8 cellular contexts compared by ENCODE assay signal in the genomic region with DNA sequence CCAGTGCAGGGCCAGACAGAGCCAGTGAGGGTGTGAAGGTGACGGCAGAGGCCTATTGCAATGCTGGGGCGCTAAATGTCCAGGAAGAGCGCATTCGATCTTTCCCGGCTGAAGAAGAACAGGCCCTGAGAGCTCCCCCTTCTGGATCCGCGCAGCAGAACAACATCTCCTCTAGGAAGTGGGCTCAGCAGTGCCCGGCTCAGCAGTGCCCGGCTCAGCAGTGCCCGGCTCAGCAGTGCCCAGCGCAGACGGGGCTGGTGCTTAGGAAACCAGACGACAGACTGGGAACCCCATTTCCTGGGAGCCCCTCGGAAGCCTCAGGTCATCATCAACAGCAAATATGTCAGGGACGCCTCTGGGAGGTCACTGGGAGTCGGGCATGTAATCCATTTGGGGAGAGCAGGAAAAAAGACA. TPM values are rescaled to one million over a fixed set of nuclear protein-coding genes. Genes with fewer than 3 reads are reported as not detected.
DNase-seq lines count a peak whose midpoint lies in the region; ATAC-seq and TF ChIP-seq lines count a peak whose summit lies in the region.

No MANE protein-coding gene starts in this region.

- intact Hi-C loops in activated CD4-positive, alpha-beta memory T cell treated with anti-CD3 and anti-CD28 coated beads for 36 hours (cut with micrococcal nuclease): loop anchor here (1.0 kb wide), 1 partner anchor 23 kb away; no protein-coding TSS in a partner anchor
- intact Hi-C loops in esophagus muscularis mucosa (cut with DNase I): loop anchor here (2.0 to 10.0 kb wide), 2 partner anchors 23 to 211 kb away; no protein-coding TSS in a partner anchor

- no peak overlapping the region for H3K4me3 Mint-ChIP-seq in activated CD4-positive, alpha-beta memory T cell treated with anti-CD3 and anti-CD28 coated beads for 36 hours

- H3F3A ChIP-seq in neural cell (ENCODE audit: insufficient read depth, low read length, poor library complexity, severe bottlenecking): no peaks in the 10 kb centered on the region

- H3K79me2 ChIP-seq in neural cell (replicated peaks; ENCODE audit: insufficient read depth, low read length): no peaks in the 10 kb centered on the region

- H3K4me3 ChIP-seq in BE2C (ENCODE audit: low read depth, low read length) (no peak overlapping the region), esophagus muscularis mucosa (no peak overlapping the region), neural cell (ENCODE audit: low read length) (no peak overlapping the region)

- H3K36me3 ChIP-seq in BE2C: no peaks in the 10 kb centered on the region
- no peaks in the 10 kb centered on the region for H3K36me3 ChIP-seq in esophagus muscularis mucosa
- no peaks in the 10 kb centered on the region for H3K36me3 ChIP-seq in neural cell (ENCODE audit: insufficient read depth, low read length)

- H3K9ac ChIP-seq in neural cell (ENCODE audit: low read length): no peak overlapping the region

- no peak for ATAC-seq in GM18502 (IDR thresholded peaks at IDR 0.05; ENCODE audit: poor library complexity, unreplicated experiment)

- H3K27me3 Mint-ChIP-seq in activated CD4-positive, alpha-beta memory T cell treated with anti-CD3 and anti-CD28 coated beads for 36 hours: peaks cover 6% of the 10 kb centered on the region

- H3K36me3 Mint-ChIP-seq in activated CD4-positive, alpha-beta memory T cell treated with anti-CD3 and anti-CD28 coated beads for 36 hours: peaks cover 1% of the 10 kb centered on the region

- TF ChIP-seq CTCF in BE2C (IDR thresholded peaks at IDR 0.05; ENCODE audit: low read depth, low read length): peak; percentile 88
- peak; percentile 55 for TF ChIP-seq CTCF in GM20000 (IDR thresholded peaks at IDR 0.05; ENCODE audit: extremely low read depth, missing control alignments)
- peak; percentile 60 to 83 (median 62) for TF ChIP-seq CTCF in esophagus muscularis mucosa (IDR thresholded peaks at IDR 0.05)
- peak; percentile 80 for TF ChIP-seq CTCF in neural cell (IDR thresholded peaks at IDR 0.05; ENCODE audit: poor library complexity, severe bottlenecking)

- H2AFZ ChIP-seq in neural cell (ENCODE audit: low read depth, low read length): no peak overlapping the region

- 14% methylated on average over 7 of the region's 16 CpGs for whole genome bisulfite sequencing in esophagus muscularis mucosa

- H3K4me2 ChIP-seq in neural cell (ENCODE audit: low read length): no peak overlapping the region

- TF ChIP-seq EP300 in esophagus muscularis mucosa (IDR thresholded peaks at IDR 0.05): no peak
- no peak for TF ChIP-seq EP300 in neural cell (conservative IDR thresholded peaks at IDR 0.05; ENCODE audit: poor library complexity, severe bottlenecking)

- DNase-seq in BE2C: peak; percentile 84
- DNase-seq in GM20000 (ENCODE audit: low spot score): peak; percentile 73
- peak; percentile 64 for DNase-seq in NCI-H460 (ENCODE audit: extremely low read depth, low read depth)
- DNase-seq in activated CD4-positive, alpha-beta memory T cell treated with anti-CD3 and anti-CD28 coated beads for 36 hours: peak; percentile 73
- DNase-seq in esophagus muscularis mucosa (ENCODE audit: extremely low spot score): no peak
- DNase-seq in NCI-H226: no peak

- POLR2A ChIA-PET in activated CD4-positive, alpha-beta memory T cell treated with anti-CD3 and anti-CD28 coated beads for 36 hours (lab: Charles Lee): no interaction called here

- no peaks in the 10 kb centered on the region for H4K20me1 ChIP-seq in neural cell (ENCODE audit: insufficient read depth)

- no peak for TF ChIP-seq POLR2A in esophagus muscularis mucosa (IDR thresholded peaks at IDR 0.05; ENCODE audit: low read depth)

- CTCF ChIA-PET in activated CD4-positive, alpha-beta memory T cell treated with anti-CD3 and anti-CD28 coated beads for 36 hours (lab: Charles Lee): interaction anchor here (0.5 to 5.9 kb wide), 39 partner anchors 8 to 547 kb away, joined by 3 to 108 read pairs (median 4); a partner anchor contains a TSS

- no peak overlapping the region for H3K27ac Mint-ChIP-seq in activated CD4-positive, alpha-beta memory T cell treated with anti-CD3 and anti-CD28 coated beads for 36 hours

- peaks cover 20% of the 10 kb centered on the region for H3K9me3 Mint-ChIP-seq in activated CD4-positive, alpha-beta memory T cell treated with anti-CD3 and anti-CD28 coated beads for 36 hours

- H3K27me3 ChIP-seq in BE2C: no peaks in the 10 kb centered on the region
- peaks cover 0 to 5% (median 0%) of the 10 kb centered on the region in 4 donors for H3K27me3 ChIP-seq in esophagus muscularis mucosa
- no peaks in the 10 kb centered on the region for H3K27me3 ChIP-seq in neural cell (ENCODE audit: insufficient read depth, low read depth, low read length)

- H3K27ac ChIP-seq in esophagus muscularis mucosa (replicated peaks in 1 of 4) (no peak overlapping the region), neural cell (ENCODE audit: low read length) (no peak overlapping the region)

- peak; percentile 72 for TF ChIP-seq RAD21 in neural cell (conservative IDR thresholded peaks at IDR 0.05)

- peaks cover 22% of the 10 kb centered on the region for H3K4me1 Mint-ChIP-seq in activated CD4-positive, alpha-beta memory T cell treated with anti-CD3 and anti-CD28 coated beads for 36 hours (ENCODE audit: low read depth)

- H3K9me2 ChIP-seq in neural cell (ENCODE audit: insufficient read depth, low read length): no peaks in the 10 kb centered on the region

- H3K9me3 ChIP-seq in BE2C (no peaks in the 10 kb centered on the region), esophagus muscularis mucosa (peaks cover 0 to 10% (median 3%) of the 10 kb centered on the region in 4 donors), neural cell (ENCODE audit: low read length) (no peaks in the 10 kb centered on the region)

- H3K4me1 ChIP-seq in BE2C (peaks cover 19% of the 10 kb centered on the region), esophagus muscularis mucosa (peaks cover 25 to 34% (median 31%) of the 10 kb centered on the region in 4 donors)

TF ChIP-seq in neural cell, 6 proteins besides CTCF, POLR2A, EP300 and RAD21:
- TF ChIP-seq MXI1 (conservative IDR thresholded peaks at IDR 0.05; ENCODE audit: poor library complexity, severe bottlenecking) (no peak), SMC3 (conservative IDR thresholded peaks at IDR 0.05; ENCODE audit: poor library complexity) (peak; percentile 85), POLR2AphosphoS5 (IDR thresholded peaks at IDR 0.05) (no peak)

RNA-seq across cellular contexts. Expression of a gene that starts 4.7 kb away (rescaled TPM):
- 19.0 TPM for polyA plus RNA-seq in BE2C (2012; ENCODE audit: insufficient read depth, insufficient read length, low read depth)
- total RNA-seq in NCI-H460 (2014; rRNA removed; shearing (Covaris generic)): 0.30 and 0.46 TPM in 2 replicates
- polyA plus RNA-seq in NCI-H460 (2014; cell fraction: nucleus; rRNA removed): 0.07 and 1.8 TPM in 2 replicates
- 10 to 100 TPM; 10.4 to 13.2 TPM for total RNA-seq in activated CD4-positive, alpha-beta memory T cell treated with anti-CD3 and anti-CD28 coated beads for 36 hours
- total RNA-seq in esophagus muscularis mucosa: 10 to 100 TPM in 3 of 4 donors, 1 to 10 TPM in 1; 3.7 to 20.2 (median 16.2) TPM
- not detected in 2 replicates for polyA plus RNA-seq in neural cell
- not detected in 2 replicates for polyA minus RNA-seq in neural cell

RNA-seq across cellular contexts. Expression of a gene that starts 8.0 kb away (rescaled TPM):
- polyA plus RNA-seq in BE2C (2012; ENCODE audit: insufficient read depth, insufficient read length, low read depth): 637 TPM
- 0.27 and 0.58 TPM in 2 replicates for total RNA-seq in NCI-H460 (2014; rRNA removed; shearing (Covaris generic))
- 0.68 TPM in 1 of 2 replicates, not detected in the other for polyA plus RNA-seq in NCI-H460 (2014; cell fraction: nucleus; rRNA removed)
- under 1 TPM; 0.34 to 0.45 TPM for total RNA-seq in activated CD4-positive, alpha-beta memory T cell treated with anti-CD3 and anti-CD28 coated beads for 36 hours
- 10 to 100 TPM; 29.8 to 71.7 (median 42.5) TPM for total RNA-seq in esophagus muscularis mucosa
- 24.4 and 35.5 TPM in 2 replicates for polyA plus RNA-seq in neural cell
- 45.4 and 48.0 TPM in 2 replicates for polyA minus RNA-seq in neural cell

RNA-seq across cellular contexts. Expression of a gene that starts 38.2 kb away (rescaled TPM):
- 41.6 TPM for polyA plus RNA-seq in BE2C (2012; ENCODE audit: insufficient read depth, insufficient read length, low read depth)
- total RNA-seq in NCI-H460 (2014; rRNA removed; shearing (Covaris generic)): 0.25 TPM in 1 of 2 replicates, not detected in the other
- 1.5 and 1.6 TPM in 2 replicates for polyA plus RNA-seq in NCI-H460 (2014; cell fraction: nucleus; rRNA removed)
- 1 to 10 TPM; 3.5 to 4.6 TPM for total RNA-seq in activated CD4-positive, alpha-beta memory T cell treated with anti-CD3 and anti-CD28 coated beads for 36 hours
- under 1 TPM in 1 of 4 donors, not detected in 3; 0.42 TPM for total RNA-seq in esophagus muscularis mucosa
- polyA plus RNA-seq in neural cell: 1.2 and 1.4 TPM in 2 replicates
- polyA minus RNA-seq in neural cell: 0.58 TPM in 1 of 2 replicates, not detected in the other

RNA-seq across cellular contexts. Expression of a gene that starts 42.1 kb away (rescaled TPM):
- polyA plus RNA-seq in BE2C (2012; ENCODE audit: insufficient read depth, insufficient read length, low read depth): 56.9 TPM
- total RNA-seq in NCI-H460 (2014; rRNA removed; shearing (Covaris generic)): 26.8 and 32.7 TPM in 2 replicates
- 83.2 and 89.5 TPM in 2 replicates for polyA plus RNA-seq in NCI-H460 (2014; cell fraction: nucleus; rRNA removed)
- total RNA-seq in activated CD4-positive, alpha-beta memory T cell treated with anti-CD3 and anti-CD28 coated beads for 36 hours: 10 to 100 TPM; 48.4 to 49.5 TPM
- 10 to 100 TPM; 13.1 to 25.3 (median 19.9) TPM for total RNA-seq in esophagus muscularis mucosa
- 34.4 and 40.5 TPM in 2 replicates for polyA plus RNA-seq in neural cell
- polyA minus RNA-seq in neural cell: 49.4 and 51.7 TPM in 2 replicates

Comparison
In these comparisons a context has a peak if more than half of its experiments do, and no peak if none do; other contexts are left out.
1. DNase-seq: peak in BE2C (single experiment), GM20000 (single experiment), NCI-H460 (single experiment) and activated CD4-positive, alpha-beta memory T cell treated with anti-CD3 and anti-CD28 coated beads for 36 hours (single experiment); none in esophagus muscularis mucosa (single experiment) and NCI-H226 (single experiment).
2. RNA of a gene that starts 8.0 kb away (total RNA-seq): 29.8 to 71.7 TPM in esophagus muscularis mucosa; 0.34 to 0.45 TPM in activated CD4-positive, alpha-beta memory T cell treated with anti-CD3 and anti-CD28 coated beads for 36 hours and 0.27 to 0.58 TPM in NCI-H460; every median in the first group is over 10 times any median in the second.
3. Peak in every context shown above with its lines, with median percentiles within 50 percentile points of each other: CTCF ChIP-seq.